ENCODE assay signal across 21 cellular contexts in genomic region chr16:85278851-85279250, GRCh38.
"Had no signal": no experiment of that assay in that cellular context is flagged by ENCODE, and none has a peak within 500 bp of the region (broad histone marks: within the 10 kb centered on the region; RNA-seq: fewer than 3 reads in every experiment).

No MANE protein-coding gene starts in this region.

- H3K27me3 ChIP-seq: ascending aorta, sigmoid colon had no signal

- H3K4me3 ChIP-seq: ascending aorta, sigmoid colon, smooth muscle cell had no signal

- H3K27ac ChIP-seq: ascending aorta had no signal

- H3K36me3 ChIP-seq: ascending aorta, sigmoid colon had no signal

- DNase-seq: activated CD4-positive, alpha-beta memory T cell treated with anti-CD3 and anti-CD28 coated beads, Interleukin-2, amount 10 ng/mL, durations not matched to agents 7 days and 5 days; activated CD4-positive, alpha-beta T cell treated with anti-CD3 and anti-CD28 coated beads, Interleukin-2, amount 10 ng/mL, durations not matched to agents 24 days and 14 days; activated effector memory CD4-positive, alpha-beta T cell treated with anti-CD3 and anti-CD28 coated beads, Interleukin-2, amount 50 U/mL, for 16 hours; activated naive CD4-positive, alpha-beta T cell treated with anti-CD3 and anti-CD28 coated beads, Interleukin-2, amount 50 U/mL, for 16 hours; activated naive CD8-positive, alpha-beta T cell treated with anti-CD3 and anti-CD28 coated beads, Interleukin-2, amount 50 U/mL, for 24 hours; central memory CD4-positive, alpha-beta T cell; effector memory CD4-positive, alpha-beta T cell; foreskin melanocyte; hippocampal formation; kidney glomerular epithelial cell; left ventricle myocardium superior; sigmoid colon; stimulated activated CD4-positive, alpha-beta T cell treated with anti-CD3 and anti-CD28 coated beads, Interleukin-2, amount 100 ng/mL, for 48 hours; stimulated activated CD8-positive, alpha-beta memory T cell treated with anti-CD3 and anti-CD28 coated beads, Interleukin-4, amount 100 ng/mL, for 48 hours; stimulated activated naive CD4-positive, alpha-beta T cell had no signal

- H3K9me3 ChIP-seq: ascending aorta, sigmoid colon had no signal

- FAIRE-seq: colon had no signal

- H3K9ac ChIP-seq: parathyroid adenoma had no signal

- ATAC-seq: activated CD4-positive, CD25-positive, alpha-beta regulatory T cell treated with anti-CD3 and anti-CD28 coated beads, Interleukin-2, amount 50 U/mL, for 24 hours; activated naive CD8-positive, alpha-beta T cell treated with anti-CD3 and anti-CD28 coated beads, Interleukin-2, amount 50 U/mL, for 24 hours; natural killer cell treated with Interleukin-12 subunit alpha and Interleukin-12 subunit beta and Interleukin-15 and Interleukin-18, amount 100 ng/mL, for 72 hours had no signal

- H3K4me1 ChIP-seq: ascending aorta had no signal
